In the genomic region with DNA sequence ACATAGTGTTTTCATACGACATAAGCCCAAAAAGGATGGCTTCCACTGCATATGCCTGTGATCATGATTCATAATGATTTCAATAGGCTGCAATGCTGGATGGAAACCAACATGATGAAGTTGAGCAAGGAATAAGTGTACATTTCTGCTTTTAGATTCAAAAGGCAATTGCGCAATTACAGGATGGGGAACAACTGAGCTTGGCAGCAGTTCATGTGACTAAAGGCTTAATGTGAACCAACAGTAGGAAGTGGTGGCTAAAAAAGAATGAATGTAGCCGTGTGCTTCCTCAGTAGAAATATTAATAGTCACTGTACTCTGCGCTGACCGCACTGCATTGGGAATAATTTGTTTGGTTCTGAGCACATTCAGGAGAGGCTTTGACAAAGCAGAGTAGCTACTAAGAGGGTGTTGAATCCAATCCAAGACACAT, we compare ENCODE assay signal across 1 cellular context.
TF ChIP-seq lines count a peak whose summit lies in the region.

No MANE protein-coding gene starts in this region.

TF ChIP-seq in SK-N-SH treated with all-trans-retinoic acid at 6 μM for 48 hours, 23 proteins besides CTCF, POLR2A, EP300 and RAD21 (continued from another document):
- no peak for TF ChIP-seq OSR1 (CRISPR knock-in tag; IDR thresholded peaks at IDR 0.05)
